In genomic region chr10:91562839-91563581, GRCh38 we compare ENCODE assay signal across 19 cellular contexts.
"Had no signal": no experiment of that assay in that cellular context is flagged by ENCODE, and none has a peak within 500 bp of the region (broad histone marks: within the 10 kb centered on the region; RNA-seq: fewer than 3 reads in every experiment).

No MANE protein-coding gene starts in this region.

- H3K9me3 ChIP-seq: colonic mucosa, heart left ventricle, lower lobe of right lung, prostate gland, sigmoid colon, tibial nerve had no signal

- DNase-seq: caudate nucleus; colonic mucosa; dermis blood vessel endothelial cell; erythroblast; foreskin keratinocyte; heart left ventricle; hippocampal formation; lower lobe of right lung; occipital lobe; retina; sigmoid colon; stimulated activated CD4-positive, alpha-beta T cell treated with anti-CD3 and anti-CD28 coated beads, Interleukin-12 subunit alpha, Interleukin-12 subunit beta, amount 100 ng/mL, for 4 hours; stimulated activated CD8-positive, alpha-beta memory T cell treated with anti-CD3 and anti-CD28 coated beads, Interleukin-4, amount 100 ng/mL, for 48 hours; stimulated activated naive CD8-positive, alpha-beta T cell treated with anti-CD3 and anti-CD28 coated beads, Interleukin-15, Interleukin-2, amounts not matched to agents 100 U/mL and 50 U/mL, for 24 hours had no signal

- H3K27ac ChIP-seq: colonic mucosa, foreskin keratinocyte, lower lobe of right lung, parathyroid adenoma, prostate gland, sigmoid colon, tibial nerve had no signal

- H3K36me3 ChIP-seq: colonic mucosa, heart left ventricle, lower lobe of right lung, prostate gland, sigmoid colon, tibial nerve had no signal

- H3K4me3 ChIP-seq: colonic mucosa, heart left ventricle, lower lobe of right lung, prostate gland, sigmoid colon, tibial nerve had no signal

- H3K4me1 ChIP-seq: colonic mucosa, lower lobe of right lung, parathyroid adenoma, prostate gland had no signal

- H3K27me3 ChIP-seq: colonic mucosa, foreskin keratinocyte, heart left ventricle, sigmoid colon, tibial nerve had no signal

- ATAC-seq: foreskin keratinocyte; lower lobe of right lung; natural killer cell treated with Interleukin-12 subunit alpha and Interleukin-12 subunit beta and Interleukin-15 and Interleukin-18, amount 100 ng/mL, for 72 hours; stimulated activated effector memory CD8-positive, alpha-beta T cell treated with anti-CD3 and anti-CD28 coated beads, Interleukin-12 subunit alpha, Interleukin-12 subunit beta, amount 100 ng/mL, for 72 hours; stimulated activated naive CD8-positive, alpha-beta T cell treated with anti-CD3 and anti-CD28 coated beads, Interleukin-15, Interleukin-2, amounts not matched to agents 100 U/mL and 50 U/mL, for 24 hours had no signal
